ENCODE assay signal across 29 cellular contexts in genomic region chr7:123599766-123600165, GRCh38. TPM values are rescaled to one million over a fixed set of nuclear protein-coding genes. Genes with fewer than 3 reads are reported as not detected.
"Had no signal": no experiment of that assay in that cellular context is flagged by ENCODE, and none has a peak within 500 bp of the region (broad histone marks: within the 10 kb centered on the region; RNA-seq: fewer than 3 reads in every experiment).

No MANE protein-coding gene starts in this region.

- FAIRE-seq: bronchial epithelial cell, frontal cortex, kidney had no signal

- H3K27ac ChIP-seq: colonic mucosa, epithelial cell of prostate, esophagus squamous epithelium, lower lobe of right lung had no signal

- H3K9me3 Mint-ChIP-seq: activated naive CD4-positive, alpha-beta T cell treated with anti-CD3 and anti-CD28 coated beads, Interleukin-2, amount 50 U/mL, for 72 hours; naive thymus-derived CD8-positive, alpha-beta T cell had no signal

- ATAC-seq: activated CD4-positive, alpha-beta T cell treated with anti-CD3 and anti-CD28 coated beads for 36 hours; activated CD8-positive, alpha-beta memory T cell treated with anti-CD3 and anti-CD28 coated beads, Interleukin-2, amount 10 ng/mL, durations not matched to agents 7 days and 5 days; activated CD8-positive, alpha-beta T cell treated with anti-CD3 and anti-CD28 coated beads, Interleukin-2, amount 10 ng/mL, durations not matched to agents 7 days and 5 days; activated naive CD4-positive, alpha-beta T cell treated with anti-CD3 and anti-CD28 coated beads, Interleukin-2, amount 50 U/mL, for 72 hours; lower lobe of right lung; naive thymus-derived CD8-positive, alpha-beta T cell had no signal

- H3K27me3 Mint-ChIP-seq: progenitor cell of endocrine pancreas had no signal

- H3K4me1 ChIP-seq: colonic mucosa, esophagus squamous epithelium, lower lobe of right lung had no signal

- H3K4me3 ChIP-seq: colonic mucosa, esophagus squamous epithelium, lower lobe of right lung, tibial nerve had no signal

- H3K36me3 Mint-ChIP-seq: activated CD8-positive, alpha-beta memory T cell treated with anti-CD3 and anti-CD28 coated beads, Interleukin-2, amount 10 ng/mL, durations not matched to agents 7 days and 5 days; activated naive CD4-positive, alpha-beta T cell treated with anti-CD3 and anti-CD28 coated beads, Interleukin-2, amount 50 U/mL, for 72 hours had no signal

- H3K27ac Mint-ChIP-seq: activated CD4-positive, alpha-beta T cell treated with anti-CD3 and anti-CD28 coated beads for 36 hours; activated CD8-positive, alpha-beta memory T cell treated with anti-CD3 and anti-CD28 coated beads, Interleukin-2, amount 10 ng/mL, durations not matched to agents 7 days and 5 days; activated CD8-positive, alpha-beta T cell treated with anti-CD3 and anti-CD28 coated beads, Interleukin-2, amount 10 ng/mL, durations not matched to agents 7 days and 5 days; activated naive CD4-positive, alpha-beta T cell treated with anti-CD3 and anti-CD28 coated beads, Interleukin-2, amount 50 U/mL, for 72 hours; naive thymus-derived CD8-positive, alpha-beta T cell; progenitor cell of endocrine pancreas had no signal

- H3K4me3 Mint-ChIP-seq: activated CD4-positive, alpha-beta T cell treated with anti-CD3 and anti-CD28 coated beads for 36 hours; activated CD8-positive, alpha-beta memory T cell treated with anti-CD3 and anti-CD28 coated beads, Interleukin-2, amount 10 ng/mL, durations not matched to agents 7 days and 5 days; activated CD8-positive, alpha-beta T cell treated with anti-CD3 and anti-CD28 coated beads, Interleukin-2, amount 10 ng/mL, durations not matched to agents 7 days and 5 days; naive thymus-derived CD8-positive, alpha-beta T cell had no signal

- H3K4me1 Mint-ChIP-seq: activated CD4-positive, alpha-beta T cell treated with anti-CD3 and anti-CD28 coated beads for 36 hours; activated CD8-positive, alpha-beta memory T cell treated with anti-CD3 and anti-CD28 coated beads, Interleukin-2, amount 10 ng/mL, durations not matched to agents 7 days and 5 days; naive thymus-derived CD8-positive, alpha-beta T cell had no signal

- H3K27me3 ChIP-seq: colonic mucosa, tibial nerve had no signal

- H3K36me3 ChIP-seq: colonic mucosa, esophagus squamous epithelium, lower lobe of right lung, tibial nerve had no signal

- DNase-seq: activated CD4-positive, alpha-beta T cell treated with anti-CD3 and anti-CD28 coated beads for 36 hours; activated CD4-positive, CD25-positive, alpha-beta regulatory T cell; activated CD8-positive, alpha-beta memory T cell treated with anti-CD3 and anti-CD28 coated beads, Interleukin-2, amount 10 ng/mL, durations not matched to agents 7 days and 5 days; activated CD8-positive, alpha-beta T cell treated with anti-CD3 and anti-CD28 coated beads, Interleukin-2, amount 10 ng/mL, durations not matched to agents 7 days and 5 days; activated naive CD4-positive, alpha-beta T cell; activated T-cell treated with anti-CD3 and anti-CD28 coated beads, Interleukin-2, amount 50 U/mL, for 48 hours; cerebellar nuclear complex; colonic mucosa; effector CD8-positive, alpha-beta T cell; esophagus squamous epithelium; glutamatergic neuron; hippocampal formation; kidney; lower lobe of right lung; mesenchymal stem cell; naive thymus-derived CD8-positive, alpha-beta T cell; retina; stimulated activated naive CD4-positive, alpha-beta T cell had no signal

- H3K9me3 ChIP-seq: colonic mucosa, esophagus squamous epithelium, lower lobe of right lung, tibial nerve had no signal

RNA-seq across cellular contexts. Expression of gene ASB15, which starts 1.9 kb away (rescaled TPM):
- total RNA-seq: activated CD4-positive, alpha-beta T cell treated with anti-CD3 and anti-CD28 coated beads for 36 hours; activated CD8-positive, alpha-beta memory T cell treated with anti-CD3 and anti-CD28 coated beads, Interleukin-2, amount 10 ng/mL, durations not matched to agents 7 days and 5 days; activated CD8-positive, alpha-beta T cell treated with anti-CD3 and anti-CD28 coated beads, Interleukin-2, amount 10 ng/mL, durations not matched to agents 7 days and 5 days; activated naive CD4-positive, alpha-beta T cell treated with anti-CD3 and anti-CD28 coated beads, Interleukin-2, amount 50 U/mL, for 72 hours; bronchial epithelial cell; colonic mucosa; dermis microvascular lymphatic vessel endothelial cell; esophagus squamous epithelium; frontal cortex; kidney; lower lobe of right lung; naive thymus-derived CD8-positive, alpha-beta T cell; osteoblast; progenitor cell of endocrine pancreas; T-helper 1 cell treated with Interleukin-12 subunit alpha and Interleukin-12 subunit beta and Interleukin-4 antibody, amounts not matched to agents 30 ng/mL and 1 ng/mL, for 36 hours; temporal lobe; tibial nerve; ureter had no signal

RNA-seq across cellular contexts. Expression of gene LMOD2, which starts 55.9 kb away (rescaled TPM):
- total RNA-seq: activated CD4-positive, alpha-beta T cell treated with anti-CD3 and anti-CD28 coated beads for 36 hours; activated CD8-positive, alpha-beta memory T cell treated with anti-CD3 and anti-CD28 coated beads, Interleukin-2, amount 10 ng/mL, durations not matched to agents 7 days and 5 days; activated CD8-positive, alpha-beta T cell treated with anti-CD3 and anti-CD28 coated beads, Interleukin-2, amount 10 ng/mL, durations not matched to agents 7 days and 5 days; activated naive CD4-positive, alpha-beta T cell treated with anti-CD3 and anti-CD28 coated beads, Interleukin-2, amount 50 U/mL, for 72 hours; bronchial epithelial cell; colonic mucosa; dermis microvascular lymphatic vessel endothelial cell; esophagus squamous epithelium; frontal cortex; kidney; lower lobe of right lung; naive thymus-derived CD8-positive, alpha-beta T cell; osteoblast; progenitor cell of endocrine pancreas; T-helper 1 cell treated with Interleukin-12 subunit alpha and Interleukin-12 subunit beta and Interleukin-4 antibody, amounts not matched to agents 30 ng/mL and 1 ng/mL, for 36 hours; temporal lobe; tibial nerve had no signal
